In genomic region chr12:14171111-14171510, GRCh38 we compare ENCODE assay signal across 13 cellular contexts.
DNase-seq lines count a peak whose midpoint lies in the region; ATAC-seq and TF ChIP-seq lines count a peak whose summit lies in the region.
"Had no signal": no experiment of that assay in that cellular context is flagged by ENCODE, and none has a peak within 500 bp of the region (broad histone marks: within the 10 kb centered on the region; RNA-seq: fewer than 3 reads in every experiment).

No MANE protein-coding gene starts in this region.

- CTCF ChIA-PET in Calu3 (lab: Charles Lee): no interaction called here
- CTCF ChIA-PET in naive thymus-derived CD4-positive, alpha-beta T cell (lab: Charles Lee): no interaction called here

- POLR2A ChIA-PET in naive thymus-derived CD4-positive, alpha-beta T cell (lab: Charles Lee): interaction anchor here (0.6 kb wide), 1 partner anchor 41 kb away, joined by 5 read pairs; no protein-coding TSS in a partner anchor

- H3K4me1 ChIP-seq in naive thymus-derived CD4-positive, alpha-beta T cell (ENCODE audit: control insufficient read depth in 2 of 2, insufficient read depth in 2 of 2, low read length in 2 of 2): no peaks in the 10 kb centered on the region

- no peak for TF ChIP-seq CTCF in Calu3 (IDR thresholded peaks at IDR 0.05; ENCODE audit: unreplicated experiment)

- peak overlapping the region; percentile 72 for H3K4me3 Mint-ChIP-seq in stimulated activated memory B cell treated with anti-CD40 and anti-IgM and Interleukin-4, amounts not matched to agents 10 μg/mL and 1 μg/mL and 100 μg/mL, for 72 hours
- H3K4me3 Mint-ChIP-seq in Calu3 (ENCODE audit: low read depth, unreplicated experiment): no peak overlapping the region
- H3K4me3 Mint-ChIP-seq in naive thymus-derived CD4-positive, alpha-beta T cell: no peak overlapping the region
- H3K4me3 Mint-ChIP-seq: neural progenitor cell had no signal

- no peaks in the 10 kb centered on the region for H3K36me3 Mint-ChIP-seq in stimulated activated memory B cell treated with anti-CD40 and anti-IgM and Interleukin-4, amounts not matched to agents 10 μg/mL and 1 μg/mL and 100 μg/mL, for 72 hours
- H3K36me3 Mint-ChIP-seq in Calu3 (ENCODE audit: insufficient read depth, unreplicated experiment): no peaks in the 10 kb centered on the region
- no peaks in the 10 kb centered on the region for H3K36me3 Mint-ChIP-seq in naive thymus-derived CD4-positive, alpha-beta T cell
- H3K36me3 Mint-ChIP-seq: neural progenitor cell had no signal

- H3K9me3 ChIP-seq in naive thymus-derived CD4-positive, alpha-beta T cell (ENCODE audit: control insufficient read depth in 2 of 3, low read length in 3 of 3): no peaks in the 10 kb centered on the region
- H3K9me3 ChIP-seq: spleen had no signal

- DNase-seq in AG20443 (ENCODE audit: low spot score) (no peak), Calu3 (no peak)
- DNase-seq in naive thymus-derived CD4-positive, alpha-beta T cell: no peak
- DNase-seq: activated naive CD4-positive, alpha-beta T cell treated with Interleukin-2 at 50 U/mL for 16 hours; COR-L47; foreskin fibroblast; spleen had no signal

- no TSS peak for BruUV-seq in Calu3 (replicated peaks; lab: Mats Ljungman, UMichigan)

- H3K27ac Mint-ChIP-seq in stimulated activated memory B cell treated with anti-CD40 and anti-IgM and Interleukin-4, amounts not matched to agents 10 μg/mL and 1 μg/mL and 100 μg/mL, for 72 hours: peak overlapping the region; percentile 88
- no peak overlapping the region for H3K27ac Mint-ChIP-seq in Calu3 (ENCODE audit: unreplicated experiment)
- no peak overlapping the region for H3K27ac Mint-ChIP-seq in naive thymus-derived CD4-positive, alpha-beta T cell

- H3K27me3 Mint-ChIP-seq in stimulated activated memory B cell treated with anti-CD40 and anti-IgM and Interleukin-4, amounts not matched to agents 10 μg/mL and 1 μg/mL and 100 μg/mL, for 72 hours: no peaks in the 10 kb centered on the region
- H3K27me3 Mint-ChIP-seq in Calu3 (ENCODE audit: unreplicated experiment): peaks cover 50% of the 10 kb centered on the region
- peaks cover 6 to 26% (median 17%) of the 10 kb centered on the region in 5 donors for H3K27me3 Mint-ChIP-seq in naive thymus-derived CD4-positive, alpha-beta T cell

- H3K36me3 ChIP-seq in naive thymus-derived CD4-positive, alpha-beta T cell (ENCODE audit: control insufficient read depth in 2 of 3, insufficient read depth in 3 of 3, low read length in 3 of 3): no peaks in the 10 kb centered on the region
- H3K36me3 ChIP-seq: neural progenitor cell, spleen had no signal

- H3K9me3 Mint-ChIP-seq in stimulated activated memory B cell treated with anti-CD40 and anti-IgM and Interleukin-4, amounts not matched to agents 10 μg/mL and 1 μg/mL and 100 μg/mL, for 72 hours: no peaks in the 10 kb centered on the region
- H3K9me3 Mint-ChIP-seq in Calu3 (ENCODE audit: low read depth, unreplicated experiment): no peaks in the 10 kb centered on the region
- peaks cover 0 to 3% (median 0%) of the 10 kb centered on the region in 11 donors for H3K9me3 Mint-ChIP-seq in naive thymus-derived CD4-positive, alpha-beta T cell

- no peak overlapping the region for H3K4me3 ChIP-seq in naive thymus-derived CD4-positive, alpha-beta T cell (ENCODE audit: low read length)
- H3K4me3 ChIP-seq: neural progenitor cell, spleen had no signal

- H3K4me1 Mint-ChIP-seq in stimulated activated memory B cell treated with anti-CD40 and anti-IgM and Interleukin-4, amounts not matched to agents 10 μg/mL and 1 μg/mL and 100 μg/mL, for 72 hours: peaks cover 26% of the 10 kb centered on the region
- no peaks in the 10 kb centered on the region for H3K4me1 Mint-ChIP-seq in Calu3 (ENCODE audit: low read depth, unreplicated experiment)
- peaks cover 0 to 6% (median 0%) of the 10 kb centered on the region in 7 donors for H3K4me1 Mint-ChIP-seq in naive thymus-derived CD4-positive, alpha-beta T cell

- no peak overlapping the region for H3K27ac ChIP-seq in naive thymus-derived CD4-positive, alpha-beta T cell (ENCODE audit: low read depth, low read length)
- H3K27ac ChIP-seq: neural progenitor cell, spleen had no signal

- intact Hi-C loops in Calu3 (cut with micrococcal nuclease; ENCODE audit: unreplicated experiment): no loop called here
- intact Hi-C loops in naive thymus-derived CD4-positive, alpha-beta T cell (cut with micrococcal nuclease): no loop called here

- no peaks in the 10 kb centered on the region for H3K27me3 ChIP-seq in naive thymus-derived CD4-positive, alpha-beta T cell (ENCODE audit: control insufficient read depth in 2 of 2, insufficient read depth in 2 of 2, low read length in 2 of 2)
- H3K27me3 ChIP-seq: neural progenitor cell had no signal

- peak; percentile 76 for ATAC-seq in GM18909 (IDR thresholded peaks at IDR 0.05; ENCODE audit: poor library complexity, unreplicated experiment)
- peak; percentile 78 for ATAC-seq in GM21825 (IDR thresholded peaks at IDR 0.05; ENCODE audit: unreplicated experiment)
- peak; percentile 64 for ATAC-seq in HG03457 (IDR thresholded peaks at IDR 0.05; ENCODE audit: unreplicated experiment)
- peak; percentile 93 for ATAC-seq in stimulated activated memory B cell treated with anti-CD40 and anti-IgM and Interleukin-4, amounts not matched to agents 10 μg/mL and 1 μg/mL and 100 μg/mL, for 72 hours
- ATAC-seq in naive thymus-derived CD4-positive, alpha-beta T cell: no peak
- ATAC-seq: activated CD4-positive, CD25-positive, alpha-beta regulatory T cell treated with anti-CD3 and anti-CD28 coated beads, Interleukin-2, amount 50 U/mL, for 24 hours had no signal
